8 cellular contexts compared by ENCODE assay signal in the genomic region with DNA sequence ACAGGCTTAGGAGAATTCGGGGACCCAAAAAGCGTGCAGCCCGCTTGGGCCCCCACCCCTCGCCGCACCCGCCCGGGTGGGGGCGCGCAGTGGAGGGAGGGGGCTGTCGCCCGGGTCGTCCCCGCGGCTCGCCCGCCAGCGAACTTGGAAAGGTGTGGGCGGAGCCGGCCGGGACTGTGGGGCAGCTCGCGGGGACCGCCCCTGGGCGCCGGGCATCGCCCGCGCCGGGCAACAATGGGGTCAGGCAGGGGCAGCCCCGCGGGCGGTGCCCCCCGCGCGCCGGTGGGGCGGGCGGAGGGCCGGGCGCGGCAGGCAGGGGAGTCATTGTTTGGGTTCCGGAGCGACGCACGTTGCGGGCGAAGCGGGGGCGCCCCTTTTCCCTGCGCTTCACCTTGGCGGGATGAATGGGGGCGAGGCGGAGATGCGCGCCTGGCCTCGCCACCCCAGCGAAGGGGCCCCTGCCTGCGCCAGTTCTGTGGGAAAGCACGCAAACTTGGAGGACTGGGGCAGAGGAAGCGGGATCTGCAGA. TPM values are rescaled to one million over a fixed set of nuclear protein-coding genes. Genes with fewer than 3 reads are reported as not detected.
A peak's percentile ranks its signal among the peaks of the same experiment; 100 is the strongest.
DNase-seq lines count a peak whose midpoint lies in the region; ATAC-seq and TF ChIP-seq lines count a peak whose summit lies in the region.

No MANE protein-coding gene starts in this region.

- peaks cover 3% of the 10 kb centered on the region; the same call in 1 of the 2 replicates for H3K79me2 ChIP-seq in H9 (ENCODE audit: insufficient read depth, low read length)
- H3K79me2 ChIP-seq in MM.1S (ENCODE audit: low read length) = peaks cover 40% of the 10 kb centered on the region

- no peaks in the 10 kb centered on the region for H3K79me1 ChIP-seq in H9 (ENCODE audit: insufficient read depth, low read depth, low read length, poor library complexity, severe bottlenecking)

- no peak overlapping the region for H4K91ac ChIP-seq in H9 (ENCODE audit: insufficient read length, low read depth, low read length)

- H3K56ac ChIP-seq in H9 (ENCODE audit: insufficient read length, low read depth, low read length) = no peak overlapping the region

- H3K9me3 ChIP-seq in H9 (ENCODE audit: control insufficient read depth, low read depth, low read length) (no peaks in the 10 kb centered on the region), MM.1S (replicated peaks; ENCODE audit: insufficient read depth, low read length) (no peaks in the 10 kb centered on the region)

- peak overlapping the region; percentile 88; the same call in 1 of the 2 replicates for H3K14ac ChIP-seq in H9 (ENCODE audit: insufficient read depth, low read length)

- H3K9me3 Mint-ChIP-seq in H9 (no peaks in the 10 kb centered on the region), memory B cell (no peaks in the 10 kb centered on the region)

- H3K27me3 ChIP-seq in H9 (ENCODE audit: insufficient read depth, low read length) (no peaks in the 10 kb centered on the region), MM.1S (replicated peaks; ENCODE audit: insufficient read depth, low read length) (no peaks in the 10 kb centered on the region)

- no peak for TF ChIP-seq CTCF in GM12865 (IDR thresholded peaks at IDR 0.05; ENCODE audit: insufficient read depth, low read depth, low read length, missing control alignments)
- TF ChIP-seq CTCF in H9 (conservative IDR thresholded peaks at IDR 0.05) = no peak
- no peak for TF ChIP-seq CTCF in MM.1S (IDR thresholded peaks at IDR 0.05; ENCODE audit: low read length)

- H3K4me3 Mint-ChIP-seq in H9 = peak overlapping the region in 1 of 2 experiments; percentile 82; a peak in 3 of 5 replicates
- peak overlapping the region; percentile 84 for H3K4me3 Mint-ChIP-seq in memory B cell

- no peak overlapping the region for H2BK5ac ChIP-seq in H9 (ENCODE audit: insufficient read length, low read length)

- H2BK20ac ChIP-seq in H9 (ENCODE audit: low read depth, low read length, poor library complexity, severe bottlenecking) = no peak overlapping the region

- H3K4me3 ChIP-seq in GM12865 (ENCODE audit: low read depth, low read length) = peak overlapping the region; percentile 74
- H3K4me3 ChIP-seq in MM.1S (ENCODE audit: low read length) = peak overlapping the region; percentile 92

- H2BK12ac ChIP-seq in H9 (ENCODE audit: insufficient read length, low read depth, low read length) = no peak overlapping the region

- no peak overlapping the region for H2BK120ac ChIP-seq in H9 (ENCODE audit: low read depth, low read length, poor library complexity, severe bottlenecking)

- peaks cover 16% of the 10 kb centered on the region for H3F3A ChIP-seq in MM.1S (ENCODE audit: insufficient read depth, low read length)

- H3K4me1 Mint-ChIP-seq in H9 (peaks cover 9 to 12% of the 10 kb centered on the region in 2 experiments), memory B cell (peaks cover 16% of the 10 kb centered on the region)

- no peak overlapping the region for H3T11ph ChIP-seq in H9 (ENCODE audit: low read length)

- peak overlapping the region; percentile 29 for H3K4me2 ChIP-seq in H9 (ENCODE audit: insufficient read depth, insufficient read length, low read length)
- peak overlapping the region; percentile 62 for H3K4me2 ChIP-seq in MM.1S (ENCODE audit: low read depth, low read length)

- H4K5ac ChIP-seq in H9 (ENCODE audit: insufficient read length, low read depth, low read length) = no peak overlapping the region

- H3K23ac ChIP-seq in H9 (ENCODE audit: insufficient read length, low read depth, low read length) = no peak overlapping the region

- H3K27me3 Mint-ChIP-seq in H9 (ENCODE audit: low read depth) = peaks cover 9% of the 10 kb centered on the region
- H3K27me3 Mint-ChIP-seq in memory B cell = no peaks in the 10 kb centered on the region

- H3K36me3 ChIP-seq in MM.1S (replicated peaks; ENCODE audit: insufficient read depth, low read length) = no peaks in the 10 kb centered on the region

- peak overlapping the region; percentile 79 for H3K18ac ChIP-seq in H9 (ENCODE audit: insufficient read length, low read depth, low read length)

- no peak overlapping the region for H2AK5ac ChIP-seq in H9 (ENCODE audit: insufficient read length, low read length)

- peak overlapping the region; percentile 61 for H3K9ac ChIP-seq in H9 (ENCODE audit: extremely low read depth, insufficient read length, low read length)
- H3K9ac ChIP-seq in MM.1S (ENCODE audit: low read length) = peak overlapping the region; percentile 79

- H4K8ac ChIP-seq in H9 (replicated peaks; ENCODE audit: insufficient read length, low read depth, low read length) = no peak overlapping the region

- H3K4ac ChIP-seq in H9 (ENCODE audit: low read depth, low read length) = no peak overlapping the region

- H2BK15ac ChIP-seq in H9 (ENCODE audit: low read depth, low read length) = no peak overlapping the region

- no peaks in the 10 kb centered on the region for H4K20me1 ChIP-seq in H9 (ENCODE audit: control insufficient read depth, insufficient read depth, insufficient read length)
- no peaks in the 10 kb centered on the region for H4K20me1 ChIP-seq in MM.1S (ENCODE audit: insufficient read depth, low read length)

- ATAC-seq in memory B cell (ENCODE audit: low read depth) = peak; percentile 1

- H3K36me3 Mint-ChIP-seq in H9 (ENCODE audit: insufficient read depth in 1 of 3, low read depth in 3 of 3) (no peaks in the 10 kb centered on the region), memory B cell (no peaks in the 10 kb centered on the region)

- no peak overlapping the region for H3K27ac Mint-ChIP-seq in H9
- H3K27ac Mint-ChIP-seq in memory B cell = no peak overlapping the region

- H3K4me1 ChIP-seq in H9 (ENCODE audit: insufficient read depth, low read length) (peaks cover 2% of the 10 kb centered on the region; the same call in 1 of the 2 replicates), MM.1S (ENCODE audit: low read length) (peaks cover 15% of the 10 kb centered on the region; the same call in 1 of the 2 replicates)

- H3K9me2 ChIP-seq in MM.1S (replicated peaks; ENCODE audit: insufficient read depth, low read length) = no peaks in the 10 kb centered on the region

- no CpG with 5 or more reads among the region's 60 CpGs for WGBS in H9 (ENCODE audit: extremely low coverage, insufficient read length, low lambda C conversion rate)

- H3K23me2 ChIP-seq in H9 (ENCODE audit: insufficient read length, low read depth, low read length, poor library complexity, severe bottlenecking) = peaks cover 16% of the 10 kb centered on the region

- DNase-seq in GM12865 (ENCODE audit: low read depth) (peak; percentile 69), H9 (no peak), MM.1S (peak; percentile 74), memory B cell (ENCODE audit: low spot score in 2 of 2) (peak in 1 of 2 donors; percentile 46), ureter (ENCODE audit: low spot score) (no peak)
- DNase-seq in activated CD4-positive, CD25-positive, alpha-beta regulatory T cell (lab: John Stamatoyannopoulos, UW) = peak; percentile 34 to 54 (median 48)
- DNase-seq in stimulated activated CD8-positive, alpha-beta memory T cell treated with anti-CD3 and anti-CD28 coated beads, Interleukin-2, amount 100 ng/mL, for 48 hours (ENCODE audit: low read depth in 2 of 2) = peak; percentile 55 to 65

- no peak overlapping the region for H2AFZ ChIP-seq in H9 (ENCODE audit: low read length)
- peak overlapping the region; percentile 91 for H2AFZ ChIP-seq in MM.1S (ENCODE audit: low read length)

- no peak overlapping the region for H3K27ac ChIP-seq in H9 (ENCODE audit: insufficient read length, low read depth, low read length)
- H3K27ac ChIP-seq in MM.1S (ENCODE audit: low read length) = peak overlapping the region; percentile 77
- H3K27ac ChIP-seq in cingulate gyrus (ENCODE audit: low read depth, low read length) = peak overlapping the region; percentile 39

RNA-seq across cellular contexts. Expression of a gene that starts 0.6 kb away (rescaled TPM):
- total RNA-seq in H9 (2021) (9.7 and 10.8 TPM in 2 replicates), ureter (12.9 TPM)

Comparison
In these comparisons a context has a peak if more than half of its experiments do, and no peak if none do; other contexts are left out.
1. DNase-seq: peak in GM12865 (single experiment), MM.1S (single experiment), activated CD4-positive, CD25-positive, alpha-beta regulatory T cell (4 of 4) and stimulated activated CD8-positive, alpha-beta memory T cell treated with anti-CD3 and anti-CD28 coated beads, Interleukin-2, amount 100 ng/mL, for 48 hours (2 of 2); none in H9 (single experiment) and ureter (single experiment).